ENCODE assay signal across 8 cellular contexts in the genomic region with DNA sequence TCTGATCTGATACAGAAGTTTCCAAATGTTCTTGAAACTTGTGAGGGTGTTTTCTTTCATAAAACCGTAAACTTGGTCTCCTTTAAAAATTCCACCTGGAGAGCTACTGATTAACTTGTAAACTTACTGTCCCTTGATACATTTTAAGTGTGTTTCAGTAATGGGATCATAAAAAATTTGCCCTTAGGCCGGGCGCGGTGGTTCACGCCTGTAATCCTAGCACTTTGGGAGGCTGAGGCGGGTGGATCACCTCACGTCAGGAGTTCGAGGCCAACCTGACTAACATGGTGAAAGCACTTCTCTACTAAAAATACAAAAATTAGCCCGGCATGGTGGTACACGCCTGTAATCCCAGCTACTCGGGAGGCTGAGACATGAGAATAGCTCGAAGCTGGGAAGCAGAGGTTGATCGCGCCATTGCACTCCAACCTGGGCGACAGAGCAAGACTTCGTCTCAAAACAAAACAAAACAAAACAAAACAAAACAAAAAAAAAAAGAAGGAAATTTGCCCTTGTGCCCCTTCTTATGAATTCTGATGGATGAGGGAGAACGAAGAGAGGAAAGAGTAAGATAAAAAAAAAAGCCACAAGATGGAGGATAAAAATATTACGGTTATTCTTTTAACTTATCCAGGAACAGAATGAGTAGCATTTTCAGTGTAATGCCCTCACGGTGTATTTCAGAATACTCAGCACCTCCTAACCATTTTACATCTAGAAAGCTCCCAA. TPM values are rescaled to one million over a fixed set of nuclear protein-coding genes. Genes with fewer than 3 reads are reported as not detected.
DNase-seq lines count a peak whose midpoint lies in the region; ATAC-seq and TF ChIP-seq lines count a peak whose summit lies in the region.

No MANE protein-coding gene starts in this region.

- peak overlapping the region; percentile 60 to 74 (median 66) for H3K27ac ChIP-seq in gastrocnemius medialis

- peak overlapping the region; percentile 88 for H3K4me3 Mint-ChIP-seq in T-helper 17 cell

- H3K36me3 Mint-ChIP-seq in T-helper 17 cell (ENCODE audit: low read depth): no peaks in the 10 kb centered on the region

- peak overlapping the region; percentile 92 for H3K27ac Mint-ChIP-seq in T-helper 17 cell

- TF ChIP-seq CTCF in GM12875 (IDR thresholded peaks at IDR 0.05; ENCODE audit: borderline replicate concordance, insufficient read depth, low read depth, low read length) (no peak), fibroblast of the aortic adventitia (IDR thresholded peaks at IDR 0.05; ENCODE audit: insufficient read depth, low read length) (no peak), gastrocnemius medialis (IDR thresholded peaks at IDR 0.05 in 4 of 5, conservative IDR thresholded peaks at IDR 0.05 in 1 of 5) (no peak)

- H3K4me3 ChIP-seq in GM12875 (ENCODE audit: low read depth, low read length) (peak overlapping the region; percentile 39), fibroblast of the aortic adventitia (ENCODE audit: low read depth, low read length) (peak overlapping the region; percentile 29), gastrocnemius medialis (peak overlapping the region; percentile 44 to 53 (median 46))

- peaks cover 22% of the 10 kb centered on the region for H3K4me1 Mint-ChIP-seq in T-helper 17 cell

- TF ChIP-seq POLR2A in gastrocnemius medialis (IDR thresholded peaks at IDR 0.05): no peak

- peaks cover 0 to 4% of the 10 kb centered on the region in 2 donors for H3K4me1 ChIP-seq in gastrocnemius medialis

- in situ Hi-C loops in gastrocnemius medialis (cut with MboI; ENCODE audit: low sequenced_read_pairs in 4 of 4): loop anchor here in 1 of 4 donors (5.0 kb wide), 1 partner anchor 119 kb away; no protein-coding TSS in a partner anchor

- ATAC-seq in T-helper 17 cell (peak; percentile 35), gastrocnemius medialis (no peak), GM21737 (IDR thresholded peaks at IDR 0.05; ENCODE audit: unreplicated experiment) (no peak)

- H3K9me3 ChIP-seq in T-helper 17 cell (ENCODE audit: control insufficient read depth, low read length, poor library complexity, severe bottlenecking) (no peaks in the 10 kb centered on the region), gastrocnemius medialis (no peaks in the 10 kb centered on the region)

- H3K36me3 ChIP-seq in gastrocnemius medialis: no peaks in the 10 kb centered on the region

- no peak for DNase-seq in T-helper 17 cell
- DNase-seq in fibroblast of the aortic adventitia (ENCODE audit: low read depth): no peak
- DNase-seq in gastrocnemius medialis: no peak
- no peak for DNase-seq in mucosa of gallbladder (ENCODE audit: low spot score)
- DNase-seq in DMS153 treated with DMSO at 0.1 percent for 48 hours (lab: John Stamatoyannopoulos, UW; ENCODE audit: unreplicated experiment): no peak
- no peak for DNase-seq in cortex of kidney (lab: John Stamatoyannopoulos, UW)

- peaks cover 25% of the 10 kb centered on the region for H3K27me3 Mint-ChIP-seq in T-helper 17 cell

- intact Hi-C loops in gastrocnemius medialis (cut with DNase I; ENCODE audit: low total_unique reads): loop anchor here (5.0 kb wide), 1 partner anchor 109 kb away; a partner anchor contains a TSS

- no peaks in the 10 kb centered on the region for H3K27me3 ChIP-seq in gastrocnemius medialis

RNA-seq across cellular contexts. Expression of a gene that starts 32.1 kb away (rescaled TPM):
- 1 to 10 TPM; 7.6 to 9.6 TPM for total RNA-seq in T-helper 17 cell
- 12.2 and 17.1 TPM in 2 replicates for total RNA-seq in fibroblast of the aortic adventitia (ENCODE audit: low replicate concordance)
- total RNA-seq in gastrocnemius medialis: 10 to 100 TPM; 11.6 to 14.0 (median 13.4) TPM
- 7.3 TPM for total RNA-seq in mucosa of gallbladder
